In genomic region chr6:67888546-67888885, GRCh38 we compare ENCODE assay signal across 1 cellular context.
TF ChIP-seq lines count a peak whose summit lies in the region.

No MANE protein-coding gene starts in this region.

TF ChIP-seq in K562, 482 proteins besides CTCF, POLR2A, EP300 and RAD21 (continued from another document and continues in another):
- TF ChIP-seq, protein P1, sequence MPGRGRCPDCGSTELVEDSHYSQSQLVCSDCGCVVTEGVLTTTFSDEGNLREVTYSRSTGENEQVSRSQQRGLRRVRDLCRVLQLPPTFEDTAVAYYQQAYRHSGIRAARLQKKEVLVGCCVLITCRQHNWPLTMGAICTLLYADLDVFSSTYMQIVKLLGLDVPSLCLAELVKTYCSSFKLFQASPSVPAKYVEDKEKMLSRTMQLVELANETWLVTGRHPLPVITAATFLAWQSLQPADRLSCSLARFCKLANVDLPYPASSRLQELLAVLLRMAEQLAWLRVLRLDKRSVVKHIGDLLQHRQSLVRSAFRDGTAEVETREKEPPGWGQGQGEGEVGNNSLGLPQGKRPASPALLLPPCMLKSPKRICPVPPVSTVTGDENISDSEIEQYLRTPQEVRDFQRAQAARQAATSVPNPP (IDR thresholded peaks at IDR 0.05; ENCODE audit: borderline replicate concordance, insufficient read depth, insufficient read length) = no peak
- TF ChIP-seq ZNF354B (CRISPR knock-in tag; IDR thresholded peaks at IDR 0.05) (no peak), POLR2AphosphoS2 (IDR thresholded peaks at IDR 0.05; ENCODE audit: low read length) (peak; percentile 31; the same call in 1 of the 2 replicates), RBBP5 (IDR thresholded peaks at IDR 0.05; ENCODE audit: borderline replicate concordance, insufficient read depth, low read length, poor library complexity, severe bottlenecking) (peak; percentile 14), JUNB (CRISPR knock-in tag; conservative IDR thresholded peaks at IDR 0.05) (no peak), PRPF4 (IDR thresholded peaks at IDR 0.05; ENCODE audit: insufficient read depth, low read depth, low read length, poor library complexity, severe bottlenecking) (no peak), RFX1 (IDR thresholded peaks at IDR 0.05) (no peak), ZZZ3 (IDR thresholded peaks at IDR 0.05) (no peak), CUX1 (CRISPR knock-in tag; IDR thresholded peaks at IDR 0.05) (no peak), ZNF449 (CRISPR knock-in tag; IDR thresholded peaks at IDR 0.05) (no peak), TBL1XR1 (IDR thresholded peaks at IDR 0.05; ENCODE audit: low read length in 2 of 2) (no peak), NFE2L1 (tag; IDR thresholded peaks at IDR 0.05; ENCODE audit: borderline replicate concordance, low read depth) (no peak), TCF7L2 (IDR thresholded peaks at IDR 0.05; ENCODE audit: low read depth, low read length) (no peak), ZNF407 (IDR thresholded peaks at IDR 0.05; ENCODE audit: low read depth) (no peak; the same call in 1 of the 2 replicates), KLF6 (CRISPR knock-in tag; IDR thresholded peaks at IDR 0.05; ENCODE audit: borderline replicate concordance) (no peak), XRCC5 (IDR thresholded peaks at IDR 0.05; ENCODE audit: low read depth, low read length) (peak; percentile 41; the same call in 1 of the 2 replicates), RB1 (IDR thresholded peaks at IDR 0.05; ENCODE audit: low read depth) (peak; percentile 55; the same call in 1 of the 2 replicates), MED1 (CRISPR knock-in tag; IDR thresholded peaks at IDR 0.05; ENCODE audit: borderline replicate concordance) (no peak), MBD1 (CRISPR knock-in tag; IDR thresholded peaks at IDR 0.05) (no peak), ZNF830 (CRISPR knock-in tag; IDR thresholded peaks at IDR 0.05) (no peak), HES1 (IDR thresholded peaks at IDR 0.05; ENCODE audit: low read depth) (no peak), FOXJ2 (tag; IDR thresholded peaks at IDR 0.05) (no peak), ZNF584 (CRISPR knock-in tag; IDR thresholded peaks at IDR 0.05; ENCODE audit: low read depth) (no peak), HCFC1 (IDR thresholded peaks at IDR 0.05; ENCODE audit: low read depth, low read length) (no peak), PHF21A (IDR thresholded peaks at IDR 0.05; ENCODE audit: borderline replicate concordance, low read depth) (no peak), ZNF780A (CRISPR knock-in tag; IDR thresholded peaks at IDR 0.05) (no peak), MCM3 (IDR thresholded peaks at IDR 0.05) (no peak)
- TF ChIP-seq, protein P2, sequence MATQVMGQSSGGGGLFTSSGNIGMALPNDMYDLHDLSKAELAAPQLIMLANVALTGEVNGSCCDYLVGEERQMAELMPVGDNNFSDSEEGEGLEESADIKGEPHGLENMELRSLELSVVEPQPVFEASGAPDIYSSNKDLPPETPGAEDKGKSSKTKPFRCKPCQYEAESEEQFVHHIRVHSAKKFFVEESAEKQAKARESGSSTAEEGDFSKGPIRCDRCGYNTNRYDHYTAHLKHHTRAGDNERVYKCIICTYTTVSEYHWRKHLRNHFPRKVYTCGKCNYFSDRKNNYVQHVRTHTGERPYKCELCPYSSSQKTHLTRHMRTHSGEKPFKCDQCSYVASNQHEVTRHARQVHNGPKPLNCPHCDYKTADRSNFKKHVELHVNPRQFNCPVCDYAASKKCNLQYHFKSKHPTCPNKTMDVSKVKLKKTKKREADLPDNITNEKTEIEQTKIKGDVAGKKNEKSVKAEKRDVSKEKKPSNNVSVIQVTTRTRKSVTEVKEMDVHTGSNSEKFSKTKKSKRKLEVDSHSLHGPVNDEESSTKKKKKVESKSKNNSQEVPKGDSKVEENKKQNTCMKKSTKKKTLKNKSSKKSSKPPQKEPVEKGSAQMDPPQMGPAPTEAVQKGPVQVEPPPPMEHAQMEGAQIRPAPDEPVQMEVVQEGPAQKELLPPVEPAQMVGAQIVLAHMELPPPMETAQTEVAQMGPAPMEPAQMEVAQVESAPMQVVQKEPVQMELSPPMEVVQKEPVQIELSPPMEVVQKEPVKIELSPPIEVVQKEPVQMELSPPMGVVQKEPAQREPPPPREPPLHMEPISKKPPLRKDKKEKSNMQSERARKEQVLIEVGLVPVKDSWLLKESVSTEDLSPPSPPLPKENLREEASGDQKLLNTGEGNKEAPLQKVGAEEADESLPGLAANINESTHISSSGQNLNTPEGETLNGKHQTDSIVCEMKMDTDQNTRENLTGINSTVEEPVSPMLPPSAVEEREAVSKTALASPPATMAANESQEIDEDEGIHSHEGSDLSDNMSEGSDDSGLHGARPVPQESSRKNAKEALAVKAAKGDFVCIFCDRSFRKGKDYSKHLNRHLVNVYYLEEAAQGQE (CRISPR knock-in tag; IDR thresholded peaks at IDR 0.05; ENCODE audit: low read depth) = no peak
- TF ChIP-seq, protein P3, sequence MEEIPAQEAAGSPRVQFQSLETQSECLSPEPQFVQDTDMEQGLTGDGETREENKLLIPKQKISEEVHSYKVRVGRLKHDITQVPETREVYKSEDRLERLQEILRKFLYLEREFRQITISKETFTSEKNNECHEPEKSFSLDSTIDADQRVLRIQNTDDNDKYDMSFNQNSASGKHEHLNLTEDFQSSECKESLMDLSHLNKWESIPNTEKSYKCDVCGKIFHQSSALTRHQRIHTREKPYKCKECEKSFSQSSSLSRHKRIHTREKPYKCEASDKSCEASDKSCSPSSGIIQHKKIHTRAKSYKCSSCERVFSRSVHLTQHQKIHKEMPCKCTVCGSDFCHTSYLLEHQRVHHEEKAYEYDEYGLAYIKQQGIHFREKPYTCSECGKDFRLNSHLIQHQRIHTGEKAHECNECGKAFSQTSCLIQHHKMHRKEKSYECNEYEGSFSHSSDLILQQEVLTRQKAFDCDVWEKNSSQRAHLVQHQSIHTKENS (CRISPR knock-in tag; IDR thresholded peaks at IDR 0.05) = no peak
